6 cellular contexts compared by ENCODE assay signal in the genomic region with DNA sequence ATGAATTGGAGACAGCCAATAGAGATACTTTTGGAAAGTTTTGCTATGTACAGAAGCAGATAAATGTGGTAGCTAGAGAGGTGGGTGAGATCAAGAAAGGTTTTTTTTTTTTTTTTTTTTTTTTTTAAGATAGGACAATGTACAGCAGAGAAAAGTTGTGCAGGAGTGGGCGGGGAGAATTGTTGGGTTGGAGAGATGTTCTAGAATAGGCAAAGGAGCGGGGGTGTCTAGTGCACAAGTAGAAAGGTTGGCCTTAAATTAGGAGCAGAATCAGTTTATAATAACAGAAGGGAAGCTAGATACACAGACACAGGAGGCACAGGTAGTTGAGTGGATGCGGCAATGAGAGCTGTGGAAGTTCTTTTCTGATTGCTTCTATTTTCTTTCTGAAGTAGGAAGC.
"Had no signal": no experiment of that assay in that cellular context is flagged by ENCODE, and none has a peak within 500 bp of the region (broad histone marks: within the 10 kb centered on the region; RNA-seq: fewer than 3 reads in every experiment).

No MANE protein-coding gene starts in this region.

- FAIRE-seq: G401.6, GM12878, GM12891, GM12892 had no signal

- H3K4me3 ChIP-seq: GM12878 had no signal

- DNase-seq: GDM1, GF-D8 had no signal

- ATAC-seq: GM12878 had no signal
